In genomic region chr18:57845468-57846103, GRCh38 we compare ENCODE assay signal across 1 cellular context.
TF ChIP-seq lines count a peak whose summit lies in the region.

No MANE protein-coding gene starts in this region.

TF ChIP-seq in K562, 482 proteins besides CTCF, POLR2A, EP300 and RAD21 (continued from another document):
- TF ChIP-seq, protein P1, sequence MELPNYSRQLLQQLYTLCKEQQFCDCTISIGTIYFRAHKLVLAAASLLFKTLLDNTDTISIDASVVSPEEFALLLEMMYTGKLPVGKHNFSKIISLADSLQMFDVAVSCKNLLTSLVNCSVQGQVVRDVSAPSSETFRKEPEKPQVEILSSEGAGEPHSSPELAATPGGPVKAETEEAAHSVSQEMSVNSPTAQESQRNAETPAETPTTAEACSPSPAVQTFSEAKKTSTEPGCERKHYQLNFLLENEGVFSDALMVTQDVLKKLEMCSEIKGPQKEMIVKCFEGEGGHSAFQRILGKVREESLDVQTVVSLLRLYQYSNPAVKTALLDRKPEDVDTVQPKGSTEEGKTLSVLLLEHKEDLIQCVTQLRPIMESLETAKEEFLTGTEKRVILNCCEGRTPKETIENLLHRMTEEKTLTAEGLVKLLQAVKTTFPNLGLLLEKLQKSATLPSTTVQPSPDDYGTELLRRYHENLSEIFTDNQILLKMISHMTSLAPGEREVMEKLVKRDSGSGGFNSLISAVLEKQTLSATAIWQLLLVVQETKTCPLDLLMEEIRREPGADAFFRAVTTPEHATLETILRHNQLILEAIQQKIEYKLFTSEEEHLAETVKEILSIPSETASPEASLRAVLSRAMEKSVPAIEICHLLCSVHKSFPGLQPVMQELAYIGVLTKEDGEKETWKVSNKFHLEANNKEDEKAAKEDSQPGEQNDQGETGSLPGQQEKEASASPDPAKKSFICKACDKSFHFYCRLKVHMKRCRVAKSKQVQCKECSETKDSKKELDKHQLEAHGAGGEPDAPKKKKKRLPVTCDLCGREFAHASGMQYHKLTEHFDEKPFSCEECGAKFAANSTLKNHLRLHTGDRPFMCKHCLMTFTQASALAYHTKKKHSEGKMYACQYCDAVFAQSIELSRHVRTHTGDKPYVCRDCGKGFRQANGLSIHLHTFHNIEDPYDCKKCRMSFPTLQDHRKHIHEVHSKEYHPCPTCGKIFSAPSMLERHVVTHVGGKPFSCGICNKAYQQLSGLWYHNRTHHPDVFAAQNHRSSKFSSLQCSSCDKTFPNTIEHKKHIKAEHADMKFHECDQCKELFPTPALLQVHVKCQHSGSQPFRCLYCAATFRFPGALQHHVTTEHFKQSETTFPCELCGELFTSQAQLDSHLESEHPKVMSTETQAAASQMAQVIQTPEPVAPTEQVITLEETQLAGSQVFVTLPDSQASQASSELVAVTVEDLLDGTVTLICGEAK (IDR thresholded peaks at IDR 0.05), result peak; percentile 73
- TF ChIP-seq, protein P1 (CRISPR knock-in tag; IDR thresholded peaks at IDR 0.05), result no peak
TF ChIP-seq in K562: peak in this region for 1.
